Comparison of ENCODE assay signal across 10 cellular contexts in the genomic region with DNA sequence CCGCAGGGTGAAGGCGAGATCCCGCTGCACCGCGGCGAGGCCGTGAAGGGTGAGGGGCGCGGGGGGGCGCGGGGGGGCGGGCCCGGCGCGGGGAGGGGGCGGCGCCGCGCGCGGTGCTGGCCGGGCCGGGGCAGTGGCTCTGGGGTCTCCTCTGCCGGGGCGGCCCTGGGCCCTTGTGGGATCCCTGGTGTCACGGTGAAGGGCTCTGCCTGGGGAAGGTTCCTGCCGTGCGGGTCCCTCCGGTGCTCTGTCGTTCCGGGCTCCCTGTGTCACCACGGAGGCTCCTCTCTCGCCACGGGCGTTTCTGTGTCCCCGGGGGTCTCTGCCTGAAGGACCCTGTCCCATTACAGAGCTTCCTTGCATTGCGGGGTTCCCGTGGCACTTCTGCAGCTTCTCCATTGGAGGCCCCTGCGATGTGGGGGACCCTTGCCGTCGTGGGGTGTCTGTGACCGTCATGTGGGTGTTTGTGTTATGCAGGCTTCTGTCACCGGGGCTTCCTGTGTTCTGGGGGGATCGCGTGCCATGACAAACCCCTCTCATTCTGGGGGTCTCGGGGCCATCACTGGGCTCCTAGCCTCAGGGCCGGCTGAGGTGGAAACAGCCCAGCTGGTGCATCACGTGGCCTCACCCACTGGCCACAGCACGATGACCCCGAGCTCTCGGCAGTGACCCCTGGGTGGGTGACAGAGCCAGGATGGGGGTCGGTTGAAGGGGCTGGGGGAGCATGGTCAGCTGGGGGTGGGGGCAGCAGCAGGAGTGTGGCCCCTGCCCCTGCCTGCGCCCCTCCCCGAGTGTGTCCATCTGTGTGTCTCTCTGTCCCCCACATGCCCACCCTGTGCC. TPM values are rescaled to one million over a fixed set of nuclear protein-coding genes. Genes with fewer than 3 reads are reported as not detected.
DNase-seq lines count a peak whose midpoint lies in the region; ATAC-seq and TF ChIP-seq lines count a peak whose summit lies in the region.
"Had no signal": no experiment of that assay in that cellular context is flagged by ENCODE, and none has a peak within 500 bp of the region (broad histone marks: within the 10 kb centered on the region; RNA-seq: fewer than 3 reads in every experiment).

No MANE protein-coding gene starts in this region.

- WGBS in urinary bladder = 30% methylated on average over 54 of the region's 54 CpGs

- H3K27me3 Mint-ChIP-seq in activated naive CD4-positive, alpha-beta T cell treated with anti-CD3 and anti-CD28 coated beads, Interleukin-2, amount 10 ng/mL, durations not matched to agents 7 days and 5 days = peaks cover 4% of the 10 kb centered on the region
- H3K27me3 Mint-ChIP-seq in endothelial cell (ENCODE audit: unreplicated experiment) (peaks cover 65% of the 10 kb centered on the region), mesothelial cell of epicardium (ENCODE audit: low read depth) (peaks cover 13% of the 10 kb centered on the region)

- TF ChIP-seq CTCF in endothelial cell (IDR thresholded peaks at IDR 0.05; ENCODE audit: unreplicated experiment) (no peak), mesothelial cell of epicardium (IDR thresholded peaks at IDR 0.05; ENCODE audit: unreplicated experiment) (no peak), GM10266 (IDR thresholded peaks at IDR 0.05; ENCODE audit: control insufficient read depth, insufficient read depth, low read depth, missing control alignments) (no peak)

- CTCF ChIA-PET in activated naive CD4-positive, alpha-beta T cell treated with anti-CD3 and anti-CD28 coated beads, Interleukin-2, amount 10 ng/mL, durations not matched to agents 7 days and 5 days (lab: Charles Lee) = no interaction called here

- ATAC-seq in activated naive CD4-positive, alpha-beta T cell treated with anti-CD3 and anti-CD28 coated beads, Interleukin-2, amount 50 U/mL, for 72 hours = no peak
- no peak for ATAC-seq in GM18907 (IDR thresholded peaks at IDR 0.05; ENCODE audit: unreplicated experiment)

- H3K4me3 ChIP-seq in urinary bladder (ENCODE audit: low read depth, low read length) = peak overlapping the region; percentile 58

- DNase-seq in activated naive CD4-positive, alpha-beta T cell treated with anti-CD3 and anti-CD28 coated beads, Interleukin-2, amount 10 ng/mL, durations not matched to agents 7 days and 5 days = peak; percentile 14
- DNase-seq in activated naive CD4-positive, alpha-beta T cell treated with anti-CD3 and anti-CD28 coated beads, Interleukin-2, amount 50 U/mL, for 72 hours (ENCODE audit: low spot score in 2 of 2) = no peak
- DNase-seq in endothelial cell (ENCODE audit: low spot score) (no peak), mesothelial cell of epicardium (ENCODE audit: low spot score in 2 of 2, unreplicated experiment in 2 of 2) (peak in 1 of 2 experiments; percentile 14), NCI-H1930 (lab: John Stamatoyannopoulos, UW) (no peak), GM10266 (ENCODE audit: extremely low spot score) (no peak)
- DNase-seq: ACHN, erythroblast had no signal

- H3K27ac ChIP-seq in urinary bladder (ENCODE audit: low read depth) = no peak overlapping the region

- H3K36me3 Mint-ChIP-seq in activated naive CD4-positive, alpha-beta T cell treated with anti-CD3 and anti-CD28 coated beads, Interleukin-2, amount 10 ng/mL, durations not matched to agents 7 days and 5 days = no peaks in the 10 kb centered on the region
- no peaks in the 10 kb centered on the region for H3K36me3 Mint-ChIP-seq in activated naive CD4-positive, alpha-beta T cell treated with anti-CD3 and anti-CD28 coated beads, Interleukin-2, amount 50 U/mL, for 72 hours
- H3K36me3 Mint-ChIP-seq in endothelial cell (ENCODE audit: low read depth, unreplicated experiment) (peaks cover 78% of the 10 kb centered on the region), mesothelial cell of epicardium (peaks cover 7% of the 10 kb centered on the region)

- no peak overlapping the region for H3K27ac Mint-ChIP-seq in activated naive CD4-positive, alpha-beta T cell treated with anti-CD3 and anti-CD28 coated beads, Interleukin-2, amount 10 ng/mL, durations not matched to agents 7 days and 5 days
- H3K27ac Mint-ChIP-seq in activated naive CD4-positive, alpha-beta T cell treated with anti-CD3 and anti-CD28 coated beads, Interleukin-2, amount 50 U/mL, for 72 hours = no peak overlapping the region
- H3K27ac Mint-ChIP-seq in endothelial cell (ENCODE audit: unreplicated experiment) = peak overlapping the region; percentile 64
- H3K27ac Mint-ChIP-seq in mesothelial cell of epicardium = no peak overlapping the region

- no peaks in the 10 kb centered on the region for H3K36me3 ChIP-seq in urinary bladder (ENCODE audit: insufficient read depth)

- H3K4me3 Mint-ChIP-seq in activated naive CD4-positive, alpha-beta T cell treated with anti-CD3 and anti-CD28 coated beads, Interleukin-2, amount 10 ng/mL, durations not matched to agents 7 days and 5 days = no peak overlapping the region
- H3K4me3 Mint-ChIP-seq in endothelial cell (ENCODE audit: unreplicated experiment) (peak overlapping the region; percentile 69), mesothelial cell of epicardium (peak overlapping the region; percentile 76)

- H3K4me1 Mint-ChIP-seq in activated naive CD4-positive, alpha-beta T cell treated with anti-CD3 and anti-CD28 coated beads, Interleukin-2, amount 10 ng/mL, durations not matched to agents 7 days and 5 days = peaks cover 17% of the 10 kb centered on the region
- H3K4me1 Mint-ChIP-seq in endothelial cell (ENCODE audit: unreplicated experiment) = peaks cover 62% of the 10 kb centered on the region
- peaks cover 9% of the 10 kb centered on the region for H3K4me1 Mint-ChIP-seq in mesothelial cell of epicardium

- H3K4me1 ChIP-seq in urinary bladder (ENCODE audit: insufficient read depth) = no peaks in the 10 kb centered on the region

- H3K9me3 Mint-ChIP-seq in activated naive CD4-positive, alpha-beta T cell treated with anti-CD3 and anti-CD28 coated beads, Interleukin-2, amount 10 ng/mL, durations not matched to agents 7 days and 5 days = no peaks in the 10 kb centered on the region
- no peaks in the 10 kb centered on the region for H3K9me3 Mint-ChIP-seq in activated naive CD4-positive, alpha-beta T cell treated with anti-CD3 and anti-CD28 coated beads, Interleukin-2, amount 50 U/mL, for 72 hours
- no peaks in the 10 kb centered on the region for H3K9me3 Mint-ChIP-seq in endothelial cell (ENCODE audit: unreplicated experiment)
- H3K9me3 Mint-ChIP-seq in mesothelial cell of epicardium = no peaks in the 10 kb centered on the region

RNA-seq across cellular contexts. Expression of a gene that starts 25.3 kb away (rescaled TPM):
- under 1 TPM in 1 of 2 donors, not detected in 1; 0.66 TPM for total RNA-seq in activated naive CD4-positive, alpha-beta T cell treated with anti-CD3 and anti-CD28 coated beads, Interleukin-2, amount 50 U/mL, for 72 hours
- total RNA-seq in endothelial cell (ENCODE audit: unreplicated experiment) (223 TPM), mesothelial cell of epicardium (14.2 to 14.8 TPM (median 14.3 TPM) in 3 replicates), urinary bladder (8.1 TPM)
- 18.5 TPM for polyA plus RNA-seq in urinary bladder

RNA-seq across cellular contexts. Expression of a gene that starts 40.1 kb away (rescaled TPM):
- total RNA-seq in activated naive CD4-positive, alpha-beta T cell treated with anti-CD3 and anti-CD28 coated beads, Interleukin-2, amount 50 U/mL, for 72 hours = not detected
- total RNA-seq in endothelial cell (ENCODE audit: unreplicated experiment) (2.8 TPM), mesothelial cell of epicardium (1.0 to 2.2 TPM (median 1.2 TPM) in 3 replicates), urinary bladder (not detected)
- 0.30 TPM for polyA plus RNA-seq in urinary bladder

Comparison
In these comparisons a context has a peak if more than half of its experiments do, and no peak if none do; other contexts are left out.
1. RNA of a gene that starts 25.3 kb away (total RNA-seq): 223 TPM in endothelial cell (single experiment); 14.2 to 14.8 TPM in mesothelial cell of epicardium, 8.1 TPM in urinary bladder (single experiment) and 0.66 TPM in activated naive CD4-positive, alpha-beta T cell treated with anti-CD3 and anti-CD28 coated beads, Interleukin-2, amount 50 U/mL, for 72 hours; every median in the first group is over 10 times any median in the second.